1 cellular context compared by ENCODE assay signal in the genomic region with DNA sequence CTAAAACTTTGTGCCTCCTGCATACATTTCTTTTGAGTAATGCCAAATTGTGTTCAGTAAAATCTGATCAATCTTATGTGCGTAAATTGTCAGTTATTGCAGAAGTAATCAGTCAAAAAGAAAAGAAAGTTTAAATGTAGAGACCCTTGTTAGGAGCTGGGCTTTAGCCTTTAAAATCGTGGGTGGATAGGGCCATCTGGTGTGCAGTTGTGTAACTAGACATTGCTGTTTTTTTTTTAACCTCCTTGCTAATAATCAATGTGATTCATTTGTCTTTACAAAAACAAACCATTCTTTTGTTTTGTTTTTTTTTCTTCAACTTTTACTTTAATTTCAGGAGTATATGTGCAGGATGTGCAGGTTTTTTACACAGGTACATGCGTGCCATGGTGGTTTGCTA.
TF ChIP-seq lines count a peak whose summit lies in the region.

No MANE protein-coding gene starts in this region.

TF ChIP-seq in HEK293, 187 proteins besides CTCF, POLR2A, EP300 and RAD21 (continued from another document):
- TF ChIP-seq, protein P1, sequence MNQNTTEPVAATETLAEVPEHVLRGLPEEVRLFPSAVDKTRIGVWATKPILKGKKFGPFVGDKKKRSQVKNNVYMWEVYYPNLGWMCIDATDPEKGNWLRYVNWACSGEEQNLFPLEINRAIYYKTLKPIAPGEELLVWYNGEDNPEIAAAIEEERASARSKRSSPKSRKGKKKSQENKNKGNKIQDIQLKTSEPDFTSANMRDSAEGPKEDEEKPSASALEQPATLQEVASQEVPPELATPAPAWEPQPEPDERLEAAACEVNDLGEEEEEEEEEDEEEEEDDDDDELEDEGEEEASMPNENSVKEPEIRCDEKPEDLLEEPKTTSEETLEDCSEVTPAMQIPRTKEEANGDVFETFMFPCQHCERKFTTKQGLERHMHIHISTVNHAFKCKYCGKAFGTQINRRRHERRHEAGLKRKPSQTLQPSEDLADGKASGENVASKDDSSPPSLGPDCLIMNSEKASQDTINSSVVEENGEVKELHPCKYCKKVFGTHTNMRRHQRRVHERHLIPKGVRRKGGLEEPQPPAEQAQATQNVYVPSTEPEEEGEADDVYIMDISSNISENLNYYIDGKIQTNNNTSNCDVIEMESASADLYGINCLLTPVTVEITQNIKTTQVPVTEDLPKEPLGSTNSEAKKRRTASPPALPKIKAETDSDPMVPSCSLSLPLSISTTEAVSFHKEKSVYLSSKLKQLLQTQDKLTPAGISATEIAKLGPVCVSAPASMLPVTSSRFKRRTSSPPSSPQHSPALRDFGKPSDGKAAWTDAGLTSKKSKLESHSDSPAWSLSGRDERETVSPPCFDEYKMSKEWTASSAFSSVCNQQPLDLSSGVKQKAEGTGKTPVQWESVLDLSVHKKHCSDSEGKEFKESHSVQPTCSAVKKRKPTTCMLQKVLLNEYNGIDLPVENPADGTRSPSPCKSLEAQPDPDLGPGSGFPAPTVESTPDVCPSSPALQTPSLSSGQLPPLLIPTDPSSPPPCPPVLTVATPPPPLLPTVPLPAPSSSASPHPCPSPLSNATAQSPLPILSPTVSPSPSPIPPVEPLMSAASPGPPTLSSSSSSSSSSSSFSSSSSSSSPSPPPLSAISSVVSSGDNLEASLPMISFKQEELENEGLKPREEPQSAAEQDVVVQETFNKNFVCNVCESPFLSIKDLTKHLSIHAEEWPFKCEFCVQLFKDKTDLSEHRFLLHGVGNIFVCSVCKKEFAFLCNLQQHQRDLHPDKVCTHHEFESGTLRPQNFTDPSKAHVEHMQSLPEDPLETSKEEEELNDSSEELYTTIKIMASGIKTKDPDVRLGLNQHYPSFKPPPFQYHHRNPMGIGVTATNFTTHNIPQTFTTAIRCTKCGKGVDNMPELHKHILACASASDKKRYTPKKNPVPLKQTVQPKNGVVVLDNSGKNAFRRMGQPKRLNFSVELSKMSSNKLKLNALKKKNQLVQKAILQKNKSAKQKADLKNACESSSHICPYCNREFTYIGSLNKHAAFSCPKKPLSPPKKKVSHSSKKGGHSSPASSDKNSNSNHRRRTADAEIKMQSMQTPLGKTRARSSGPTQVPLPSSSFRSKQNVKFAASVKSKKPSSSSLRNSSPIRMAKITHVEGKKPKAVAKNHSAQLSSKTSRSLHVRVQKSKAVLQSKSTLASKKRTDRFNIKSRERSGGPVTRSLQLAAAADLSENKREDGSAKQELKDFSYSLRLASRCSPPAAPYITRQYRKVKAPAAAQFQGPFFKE (tag by site-specific recombination; IDR thresholded peaks at IDR 0.05; ENCODE audit: borderline replicate concordance): no peak
- TF ChIP-seq, protein P2, sequence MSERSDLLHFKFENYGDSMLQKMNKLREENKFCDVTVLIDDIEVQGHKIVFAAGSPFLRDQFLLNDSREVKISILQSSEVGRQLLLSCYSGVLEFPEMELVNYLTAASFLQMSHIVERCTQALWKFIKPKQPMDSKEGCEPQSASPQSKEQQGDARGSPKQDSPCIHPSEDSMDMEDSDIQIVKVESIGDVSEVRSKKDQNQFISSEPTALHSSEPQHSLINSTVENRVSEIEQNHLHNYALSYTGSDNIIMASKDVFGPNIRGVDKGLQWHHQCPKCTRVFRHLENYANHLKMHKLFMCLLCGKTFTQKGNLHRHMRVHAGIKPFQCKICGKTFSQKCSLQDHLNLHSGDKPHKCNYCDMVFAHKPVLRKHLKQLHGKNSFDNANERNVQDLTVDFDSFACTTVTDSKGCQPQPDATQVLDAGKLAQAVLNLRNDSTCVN (tag by site-specific recombination; optimal IDR thresholded peaks at IDR 0.05): no peak
- TF ChIP-seq ZNF768 (tag by site-specific recombination; IDR thresholded peaks at IDR 0.05) (no peak), ZNF223 (tag by site-specific recombination; IDR thresholded peaks at IDR 0.05) (no peak), ZNF366 (tag by site-specific recombination; conservative IDR thresholded peaks at IDR 0.05) (no peak), ZIC2 (tag by site-specific recombination; IDR thresholded peaks at IDR 0.05) (no peak)
